In the genomic region with DNA sequence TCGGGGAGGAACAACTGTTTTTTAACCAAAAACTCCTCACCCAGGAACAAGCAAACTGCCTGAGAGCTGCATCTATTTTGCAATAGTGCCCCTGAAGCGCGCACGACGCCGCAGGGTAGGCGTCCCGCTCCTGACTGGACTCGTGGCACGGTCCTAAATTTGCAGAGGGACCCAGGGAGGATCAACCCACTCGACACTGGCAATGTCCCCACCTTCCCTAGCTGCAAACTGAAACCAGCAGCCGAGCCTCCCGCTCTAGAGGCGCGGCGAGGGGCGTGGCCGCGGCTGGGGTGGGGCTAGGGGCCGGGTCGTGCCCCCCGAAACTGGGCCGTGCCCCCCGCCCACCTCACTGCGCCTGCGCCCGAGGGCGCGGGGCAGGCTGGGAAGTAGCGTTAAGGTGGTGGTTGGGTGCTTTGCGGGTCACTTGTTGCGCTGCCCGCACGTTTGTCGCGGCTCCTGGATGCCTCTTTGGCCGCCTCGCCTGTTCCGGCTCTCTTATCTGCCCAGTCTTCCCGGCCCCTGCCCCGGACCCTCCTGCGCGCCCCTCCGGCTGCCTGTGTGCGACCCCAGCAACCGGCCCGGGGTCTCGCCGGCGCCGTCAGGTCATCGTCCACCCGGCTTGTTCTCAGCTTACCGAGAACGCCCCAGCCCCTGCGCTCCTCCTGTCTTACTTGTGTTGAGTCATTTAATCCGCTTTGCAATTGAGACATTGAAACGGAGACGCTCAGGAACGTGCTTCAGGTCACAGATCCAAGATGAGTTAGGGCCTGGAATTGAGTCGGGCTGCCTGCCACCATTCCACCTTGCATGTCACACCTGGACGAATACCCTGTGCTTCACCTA, we compare ENCODE assay signal across 1 cellular context.
TF ChIP-seq lines count a peak whose summit lies in the region.

No MANE protein-coding gene starts in this region.

TF ChIP-seq in HepG2, 621 proteins besides CTCF, POLR2A, EP300 and RAD21 (continued from another document and continues in another):
- no peak for TF ChIP-seq PTBP1 (IDR thresholded peaks at IDR 0.05; ENCODE audit: low read depth, low read length, poor library complexity, severe bottlenecking)
- TF ChIP-seq, protein P1, sequence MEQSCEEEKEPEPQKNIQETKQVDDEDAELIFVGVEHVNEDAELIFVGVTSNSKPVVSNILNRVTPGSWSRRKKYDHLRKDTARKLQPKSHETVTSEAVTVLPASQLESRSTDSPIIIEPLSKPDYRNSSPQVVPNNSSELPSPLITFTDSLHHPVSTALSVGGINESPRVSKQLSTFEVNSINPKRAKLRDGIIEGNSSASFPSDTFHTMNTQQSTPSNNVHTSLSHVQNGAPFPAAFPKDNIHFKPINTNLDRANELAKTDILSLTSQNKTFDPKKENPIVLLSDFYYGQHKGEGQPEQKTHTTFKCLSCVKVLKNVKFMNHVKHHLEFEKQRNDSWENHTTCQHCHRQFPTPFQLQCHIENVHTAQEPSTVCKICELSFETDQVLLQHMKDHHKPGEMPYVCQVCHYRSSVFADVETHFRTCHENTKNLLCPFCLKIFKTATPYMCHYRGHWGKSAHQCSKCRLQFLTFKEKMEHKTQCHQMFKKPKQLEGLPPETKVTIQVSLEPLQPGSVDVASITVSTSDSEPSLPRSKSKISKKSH (CRISPR knock-in tag; IDR thresholded peaks at IDR 0.05; ENCODE audit: borderline replicate concordance): peak; percentile 29
- TF ChIP-seq, protein P2, sequence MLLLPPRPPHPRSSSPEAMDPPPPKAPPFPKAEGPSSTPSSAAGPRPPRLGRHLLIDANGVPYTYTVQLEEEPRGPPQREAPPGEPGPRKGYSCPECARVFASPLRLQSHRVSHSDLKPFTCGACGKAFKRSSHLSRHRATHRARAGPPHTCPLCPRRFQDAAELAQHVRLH (CRISPR knock-in tag; IDR thresholded peaks at IDR 0.05; ENCODE audit: borderline replicate concordance, low read depth): peak; percentile 64; the same call in 1 of the 2 replicates
- TF ChIP-seq ZNF790 (CRISPR knock-in tag; IDR thresholded peaks at IDR 0.05; ENCODE audit: borderline replicate concordance): no peak; the same call in 1 of the 2 replicates
- TF ChIP-seq, protein P3, sequence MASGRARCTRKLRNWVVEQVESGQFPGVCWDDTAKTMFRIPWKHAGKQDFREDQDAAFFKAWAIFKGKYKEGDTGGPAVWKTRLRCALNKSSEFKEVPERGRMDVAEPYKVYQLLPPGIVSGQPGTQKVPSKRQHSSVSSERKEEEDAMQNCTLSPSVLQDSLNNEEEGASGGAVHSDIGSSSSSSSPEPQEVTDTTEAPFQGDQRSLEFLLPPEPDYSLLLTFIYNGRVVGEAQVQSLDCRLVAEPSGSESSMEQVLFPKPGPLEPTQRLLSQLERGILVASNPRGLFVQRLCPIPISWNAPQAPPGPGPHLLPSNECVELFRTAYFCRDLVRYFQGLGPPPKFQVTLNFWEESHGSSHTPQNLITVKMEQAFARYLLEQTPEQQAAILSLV (CRISPR knock-in tag; IDR thresholded peaks at IDR 0.05; ENCODE audit: borderline replicate concordance): no peak
- TF ChIP-seq NCOA5 (CRISPR knock-in tag; IDR thresholded peaks at IDR 0.05): no peak
- TF ChIP-seq FOSL1 (CRISPR knock-in tag; IDR thresholded peaks at IDR 0.05; ENCODE audit: borderline replicate concordance): no peak
- TF ChIP-seq, protein P4, sequence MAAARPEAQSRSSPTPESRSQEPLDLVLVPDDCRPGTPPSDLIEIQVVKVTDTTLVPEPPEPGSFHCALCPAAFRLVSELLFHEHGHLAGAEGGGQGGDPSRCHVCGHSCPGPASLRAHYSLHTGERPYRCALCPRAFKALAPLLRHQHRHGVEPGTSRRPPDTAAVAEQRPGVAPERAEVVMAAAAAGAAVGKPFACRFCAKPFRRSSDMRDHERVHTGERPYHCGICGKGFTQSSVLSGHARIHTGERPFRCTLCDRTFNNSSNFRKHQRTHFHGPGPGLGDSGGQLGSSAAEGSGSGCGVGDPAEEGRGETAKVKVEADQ (CRISPR knock-in tag; IDR thresholded peaks at IDR 0.05; ENCODE audit: borderline replicate concordance): no peak
- 0 out of 2 replicates have a peak, but pooled peaks have one; percentile 48 for TF ChIP-seq ZNF235 (CRISPR knock-in tag; IDR thresholded peaks at IDR 0.05; ENCODE audit: borderline replicate concordance)
- TF ChIP-seq, protein P5, sequence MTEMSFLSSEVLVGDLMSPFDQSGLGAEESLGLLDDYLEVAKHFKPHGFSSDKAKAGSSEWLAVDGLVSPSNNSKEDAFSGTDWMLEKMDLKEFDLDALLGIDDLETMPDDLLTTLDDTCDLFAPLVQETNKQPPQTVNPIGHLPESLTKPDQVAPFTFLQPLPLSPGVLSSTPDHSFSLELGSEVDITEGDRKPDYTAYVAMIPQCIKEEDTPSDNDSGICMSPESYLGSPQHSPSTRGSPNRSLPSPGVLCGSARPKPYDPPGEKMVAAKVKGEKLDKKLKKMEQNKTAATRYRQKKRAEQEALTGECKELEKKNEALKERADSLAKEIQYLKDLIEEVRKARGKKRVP (CRISPR knock-in tag; IDR thresholded peaks at IDR 0.05): no peak
- TF ChIP-seq HOXA3 (CRISPR knock-in tag; IDR thresholded peaks at IDR 0.05): peak; percentile 62; the same call in 1 of the 2 replicates
- TF ChIP-seq HDAC6 (IDR thresholded peaks at IDR 0.05; ENCODE audit: low read depth, low read length): no peak
- TF ChIP-seq, protein P6, sequence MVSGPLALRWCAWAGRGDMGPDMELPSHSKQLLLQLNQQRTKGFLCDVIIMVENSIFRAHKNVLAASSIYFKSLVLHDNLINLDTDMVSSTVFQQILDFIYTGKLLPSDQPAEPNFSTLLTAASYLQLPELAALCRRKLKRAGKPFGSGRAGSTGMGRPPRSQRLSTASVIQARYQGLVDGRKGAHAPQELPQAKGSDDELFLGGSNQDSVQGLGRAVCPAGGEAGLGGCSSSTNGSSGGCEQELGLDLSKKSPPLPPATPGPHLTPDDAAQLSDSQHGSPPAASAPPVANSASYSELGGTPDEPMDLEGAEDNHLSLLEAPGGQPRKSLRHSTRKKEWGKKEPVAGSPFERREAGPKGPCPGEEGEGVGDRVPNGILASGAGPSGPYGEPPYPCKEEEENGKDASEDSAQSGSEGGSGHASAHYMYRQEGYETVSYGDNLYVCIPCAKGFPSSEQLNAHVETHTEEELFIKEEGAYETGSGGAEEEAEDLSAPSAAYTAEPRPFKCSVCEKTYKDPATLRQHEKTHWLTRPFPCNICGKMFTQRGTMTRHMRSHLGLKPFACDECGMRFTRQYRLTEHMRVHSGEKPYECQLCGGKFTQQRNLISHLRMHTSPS (CRISPR knock-in tag; IDR thresholded peaks at IDR 0.05; ENCODE audit: low read depth): no peak
- TF ChIP-seq, protein P7, sequence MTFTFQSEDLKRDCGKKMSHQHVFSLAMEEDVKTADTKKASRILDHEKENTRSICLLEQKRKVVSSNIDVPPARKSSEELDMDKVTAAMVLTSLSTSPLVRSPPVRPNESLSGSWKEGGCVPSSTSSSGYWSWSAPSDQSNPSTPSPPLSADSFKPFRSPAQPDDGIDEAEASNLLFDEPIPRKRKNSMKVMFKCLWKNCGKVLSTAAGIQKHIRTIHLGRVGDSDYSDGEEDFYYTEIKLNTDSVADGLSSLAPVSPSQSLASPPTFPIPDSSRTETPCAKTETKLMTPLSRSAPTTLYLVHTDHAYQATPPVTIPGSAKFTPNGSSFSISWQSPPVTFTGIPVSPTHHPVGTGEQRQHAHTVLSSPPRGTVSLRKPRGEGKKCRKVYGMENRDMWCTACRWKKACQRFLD (CRISPR knock-in tag; IDR thresholded peaks at IDR 0.05; ENCODE audit: borderline replicate concordance): no peak
- TF ChIP-seq PAX8 (CRISPR knock-in tag; IDR thresholded peaks at IDR 0.05; ENCODE audit: borderline replicate concordance): 0 out of 2 replicates have a peak, but pooled peaks have one; percentile 89
- TF ChIP-seq, protein P8, sequence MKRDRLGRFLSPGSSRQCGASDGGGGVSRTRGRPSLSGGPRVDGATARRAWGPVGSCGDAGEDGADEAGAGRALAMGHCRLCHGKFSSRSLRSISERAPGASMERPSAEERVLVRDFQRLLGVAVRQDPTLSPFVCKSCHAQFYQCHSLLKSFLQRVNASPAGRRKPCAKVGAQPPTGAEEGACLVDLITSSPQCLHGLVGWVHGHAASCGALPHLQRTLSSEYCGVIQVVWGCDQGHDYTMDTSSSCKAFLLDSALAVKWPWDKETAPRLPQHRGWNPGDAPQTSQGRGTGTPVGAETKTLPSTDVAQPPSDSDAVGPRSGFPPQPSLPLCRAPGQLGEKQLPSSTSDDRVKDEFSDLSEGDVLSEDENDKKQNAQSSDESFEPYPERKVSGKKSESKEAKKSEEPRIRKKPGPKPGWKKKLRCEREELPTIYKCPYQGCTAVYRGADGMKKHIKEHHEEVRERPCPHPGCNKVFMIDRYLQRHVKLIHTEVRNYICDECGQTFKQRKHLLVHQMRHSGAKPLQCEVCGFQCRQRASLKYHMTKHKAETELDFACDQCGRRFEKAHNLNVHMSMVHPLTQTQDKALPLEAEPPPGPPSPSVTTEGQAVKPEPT (CRISPR knock-in tag; IDR thresholded peaks at IDR 0.05; ENCODE audit: low read depth): peak; percentile 100
- peak; percentile 39; the same call in 1 of the 2 replicates for TF ChIP-seq CEBPB (IDR thresholded peaks at IDR 0.05; ENCODE audit: borderline replicate concordance, low read depth, low read length)
- TF ChIP-seq PAF1 (CRISPR knock-in tag; IDR thresholded peaks at IDR 0.05): no peak
- peak; percentile 78 for TF ChIP-seq NRL (CRISPR knock-in tag; IDR thresholded peaks at IDR 0.05; ENCODE audit: borderline replicate concordance)
- TF ChIP-seq ZNF672 (CRISPR knock-in tag; IDR thresholded peaks at IDR 0.05): no peak
- TF ChIP-seq, protein P9, sequence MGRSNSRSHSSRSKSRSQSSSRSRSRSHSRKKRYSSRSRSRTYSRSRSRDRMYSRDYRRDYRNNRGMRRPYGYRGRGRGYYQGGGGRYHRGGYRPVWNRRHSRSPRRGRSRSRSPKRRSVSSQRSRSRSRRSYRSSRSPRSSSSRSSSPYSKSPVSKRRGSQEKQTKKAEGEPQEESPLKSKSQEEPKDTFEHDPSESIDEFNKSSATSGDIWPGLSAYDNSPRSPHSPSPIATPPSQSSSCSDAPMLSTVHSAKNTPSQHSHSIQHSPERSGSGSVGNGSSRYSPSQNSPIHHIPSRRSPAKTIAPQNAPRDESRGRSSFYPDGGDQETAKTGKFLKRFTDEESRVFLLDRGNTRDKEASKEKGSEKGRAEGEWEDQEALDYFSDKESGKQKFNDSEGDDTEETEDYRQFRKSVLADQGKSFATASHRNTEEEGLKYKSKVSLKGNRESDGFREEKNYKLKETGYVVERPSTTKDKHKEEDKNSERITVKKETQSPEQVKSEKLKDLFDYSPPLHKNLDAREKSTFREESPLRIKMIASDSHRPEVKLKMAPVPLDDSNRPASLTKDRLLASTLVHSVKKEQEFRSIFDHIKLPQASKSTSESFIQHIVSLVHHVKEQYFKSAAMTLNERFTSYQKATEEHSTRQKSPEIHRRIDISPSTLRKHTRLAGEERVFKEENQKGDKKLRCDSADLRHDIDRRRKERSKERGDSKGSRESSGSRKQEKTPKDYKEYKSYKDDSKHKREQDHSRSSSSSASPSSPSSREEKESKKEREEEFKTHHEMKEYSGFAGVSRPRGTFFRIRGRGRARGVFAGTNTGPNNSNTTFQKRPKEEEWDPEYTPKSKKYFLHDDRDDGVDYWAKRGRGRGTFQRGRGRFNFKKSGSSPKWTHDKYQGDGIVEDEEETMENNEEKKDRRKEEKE (IDR thresholded peaks at IDR 0.05): no peak
- peak; percentile 49; the same call in 1 of the 2 replicates for TF ChIP-seq ZMAT3 (CRISPR knock-in tag; conservative IDR thresholded peaks at IDR 0.05)
- TF ChIP-seq, protein P10, sequence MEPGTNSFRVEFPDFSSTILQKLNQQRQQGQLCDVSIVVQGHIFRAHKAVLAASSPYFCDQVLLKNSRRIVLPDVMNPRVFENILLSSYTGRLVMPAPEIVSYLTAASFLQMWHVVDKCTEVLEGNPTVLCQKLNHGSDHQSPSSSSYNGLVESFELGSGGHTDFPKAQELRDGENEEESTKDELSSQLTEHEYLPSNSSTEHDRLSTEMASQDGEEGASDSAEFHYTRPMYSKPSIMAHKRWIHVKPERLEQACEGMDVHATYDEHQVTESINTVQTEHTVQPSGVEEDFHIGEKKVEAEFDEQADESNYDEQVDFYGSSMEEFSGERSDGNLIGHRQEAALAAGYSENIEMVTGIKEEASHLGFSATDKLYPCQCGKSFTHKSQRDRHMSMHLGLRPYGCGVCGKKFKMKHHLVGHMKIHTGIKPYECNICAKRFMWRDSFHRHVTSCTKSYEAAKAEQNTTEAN (CRISPR knock-in tag; conservative IDR thresholded peaks at IDR 0.05): no peak
- TF ChIP-seq ZNF292 (CRISPR knock-in tag; IDR thresholded peaks at IDR 0.05; ENCODE audit: borderline replicate concordance, low read depth): no peak
- no peak for TF ChIP-seq JARID2 (CRISPR knock-in tag; IDR thresholded peaks at IDR 0.05; ENCODE audit: insufficient replicate concordance)
- TF ChIP-seq, protein P11, sequence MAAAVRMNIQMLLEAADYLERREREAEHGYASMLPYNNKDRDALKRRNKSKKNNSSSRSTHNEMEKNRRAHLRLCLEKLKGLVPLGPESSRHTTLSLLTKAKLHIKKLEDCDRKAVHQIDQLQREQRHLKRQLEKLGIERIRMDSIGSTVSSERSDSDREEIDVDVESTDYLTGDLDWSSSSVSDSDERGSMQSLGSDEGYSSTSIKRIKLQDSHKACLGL (CRISPR knock-in tag; IDR thresholded peaks at IDR 0.05): peak; percentile 66; the same call in 1 of the 2 replicates
- no peak for TF ChIP-seq ZNF274 (CRISPR knock-in tag; IDR thresholded peaks at IDR 0.05)
- TF ChIP-seq, protein P12, sequence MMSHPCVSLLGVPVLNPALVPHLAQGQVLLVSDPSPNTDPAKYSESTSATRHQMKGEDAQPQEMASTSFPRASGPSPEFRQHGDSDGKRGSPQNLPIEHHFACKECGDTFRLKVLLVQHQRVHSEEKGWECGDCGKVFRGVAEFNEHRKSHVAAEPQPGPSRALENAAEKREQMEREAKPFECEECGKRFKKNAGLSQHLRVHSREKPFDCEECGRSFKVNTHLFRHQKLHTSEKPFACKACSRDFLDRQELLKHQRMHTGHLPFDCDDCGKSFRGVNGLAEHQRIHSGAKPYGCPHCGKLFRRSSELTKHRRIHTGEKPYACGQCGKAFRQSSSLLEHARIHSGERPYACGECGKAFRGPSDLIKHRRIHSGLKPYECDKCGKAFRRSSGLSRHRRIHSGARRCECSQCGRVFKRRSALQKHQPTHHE (CRISPR knock-in tag; IDR thresholded peaks at IDR 0.05; ENCODE audit: borderline replicate concordance): no peak
- TF ChIP-seq PLRG1 (conservative IDR thresholded peaks at IDR 0.05): no peak
- 0 out of 2 replicates have a peak, but pooled peaks have one; percentile 5 for TF ChIP-seq KDM1A (CRISPR knock-in tag; IDR thresholded peaks at IDR 0.05)
- TF ChIP-seq ZNF644 (CRISPR knock-in tag; IDR thresholded peaks at IDR 0.05; ENCODE audit: low read depth): no peak
- TF ChIP-seq, protein P13, sequence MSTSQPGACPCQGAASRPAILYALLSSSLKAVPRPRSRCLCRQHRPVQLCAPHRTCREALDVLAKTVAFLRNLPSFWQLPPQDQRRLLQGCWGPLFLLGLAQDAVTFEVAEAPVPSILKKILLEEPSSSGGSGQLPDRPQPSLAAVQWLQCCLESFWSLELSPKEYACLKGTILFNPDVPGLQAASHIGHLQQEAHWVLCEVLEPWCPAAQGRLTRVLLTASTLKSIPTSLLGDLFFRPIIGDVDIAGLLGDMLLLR (CRISPR knock-in tag; IDR thresholded peaks at IDR 0.05): peak; percentile 82
- TF ChIP-seq, protein P14, sequence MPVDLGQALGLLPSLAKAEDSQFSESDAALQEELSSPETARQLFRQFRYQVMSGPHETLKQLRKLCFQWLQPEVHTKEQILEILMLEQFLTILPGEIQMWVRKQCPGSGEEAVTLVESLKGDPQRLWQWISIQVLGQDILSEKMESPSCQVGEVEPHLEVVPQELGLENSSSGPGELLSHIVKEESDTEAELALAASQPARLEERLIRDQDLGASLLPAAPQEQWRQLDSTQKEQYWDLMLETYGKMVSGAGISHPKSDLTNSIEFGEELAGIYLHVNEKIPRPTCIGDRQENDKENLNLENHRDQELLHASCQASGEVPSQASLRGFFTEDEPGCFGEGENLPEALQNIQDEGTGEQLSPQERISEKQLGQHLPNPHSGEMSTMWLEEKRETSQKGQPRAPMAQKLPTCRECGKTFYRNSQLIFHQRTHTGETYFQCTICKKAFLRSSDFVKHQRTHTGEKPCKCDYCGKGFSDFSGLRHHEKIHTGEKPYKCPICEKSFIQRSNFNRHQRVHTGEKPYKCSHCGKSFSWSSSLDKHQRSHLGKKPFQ (CRISPR knock-in tag; IDR thresholded peaks at IDR 0.05; ENCODE audit: insufficient replicate concordance): peak; percentile 70
- TF ChIP-seq ZNF761 (CRISPR knock-in tag; conservative IDR thresholded peaks at IDR 0.05): peak; percentile 91
